Comparison of ENCODE assay signal across 8 cellular contexts in genomic region chr6:41531591-41532582, GRCh38.
DNase-seq lines count a peak whose midpoint lies in the region; ATAC-seq, FAIRE-seq and TF ChIP-seq lines count a peak whose summit lies in the region.

No MANE protein-coding gene starts in this region.

- no peak for FAIRE-seq in H54 (lab: Jason Lieb, UNC)

- peak; percentile 68 for DNase-seq in NK-92 treated with Interleukin-12 subunit alpha and Interleukin-12 subunit beta, amount 100 ng/mL, for 24 hours (lab: John Stamatoyannopoulos, UW)
- no peak for DNase-seq in NK-92 (lab: John Stamatoyannopoulos, UW; ENCODE audit: unreplicated experiment)
- DNase-seq in NCI-H345 (lab: John Stamatoyannopoulos, UW), result peak; percentile 72
- DNase-seq in activated T-cell treated with anti-CD3 and anti-CD28 coated beads, Interleukin-2, amount 50 U/mL, for 48 hours, result peak; percentile 85
- peak; percentile 94 for DNase-seq in left kidney (ENCODE audit: low read depth, low spot score)
- DNase-seq in stimulated activated naive CD4-positive, alpha-beta T cell treated with Interleukin-2 at 50 U/mL for 16 hours (lab: John Stamatoyannopoulos, UW), result peak; percentile 84
- DNase-seq in H54 (ENCODE audit: insufficient read length, low spot score), result no peak

- ATAC-seq in HG02642 (IDR thresholded peaks at IDR 0.05; ENCODE audit: poor library complexity, unreplicated experiment), result peak; percentile 85

- no peak for TF ChIP-seq POLR2A in H54 (IDR thresholded peaks at IDR 0.05; ENCODE audit: low read depth, low read length)

Comparison
In these comparisons a context has a peak if more than half of its experiments do, and no peak if none do; other contexts are left out.
1. DNase-seq: peak in NK-92 treated with Interleukin-12 subunit alpha and Interleukin-12 subunit beta, amount 100 ng/mL, for 24 hours (single experiment), NCI-H345 (single experiment), activated T-cell treated with anti-CD3 and anti-CD28 coated beads, Interleukin-2, amount 50 U/mL, for 48 hours (2 of 2), left kidney (single experiment) and stimulated activated naive CD4-positive, alpha-beta T cell treated with Interleukin-2 at 50 U/mL for 16 hours (single experiment); none in NK-92 (single experiment) and H54 (single experiment).